Comparison of ENCODE assay signal across 8 cellular contexts in genomic region chr3:100399341-100400071, GRCh38. TPM values are rescaled to one million over a fixed set of nuclear protein-coding genes. Genes with fewer than 3 reads are reported as not detected.
DNase-seq lines count a peak whose midpoint lies in the region; ATAC-seq and TF ChIP-seq lines count a peak whose summit lies in the region.

No MANE protein-coding gene starts in this region.

- peak overlapping the region; percentile 83 to 98 for H3K4me3 ChIP-seq in CD4-positive, alpha-beta memory T cell (ENCODE audit: low read length in 2 of 2)
- H3K4me3 ChIP-seq in endocrine pancreas (ENCODE audit: control insufficient read depth, insufficient read depth, low read length) (peak overlapping the region; percentile 94), neutrophil (ENCODE audit: low read depth in 1 of 2, low read length in 1 of 2) (peak overlapping the region; percentile 68 to 95)

- POLR2A ChIA-PET in CD4-positive, alpha-beta memory T cell (lab: Charles Lee; ENCODE audit: partially characterized antibody) = interaction anchor here (0.7 to 2.8 kb wide), 3 partner anchors 93 to 1277 kb away, joined by 3 to 12 read pairs (median 5); partner anchors contain the start of genes TBC1D23, TMEM45A and ZBTB11

- H3K36me3 ChIP-seq in CD4-positive, alpha-beta memory T cell (ENCODE audit: insufficient read depth, low read length) = no peaks in the 10 kb centered on the region
- H3K36me3 ChIP-seq in endocrine pancreas (ENCODE audit: control insufficient read depth, insufficient read depth, low read length) (no peaks in the 10 kb centered on the region), neutrophil (no peaks in the 10 kb centered on the region)

- H3K9me3 ChIP-seq in CD4-positive, alpha-beta memory T cell (ENCODE audit: control insufficient read depth in 1 of 2, low read length in 2 of 2) = no peaks in the 10 kb centered on the region
- H3K9me3 ChIP-seq in endocrine pancreas (ENCODE audit: control insufficient read depth, low read length) = no peaks in the 10 kb centered on the region
- no peaks in the 10 kb centered on the region for H3K9me3 ChIP-seq in neutrophil

- H3K36me3 Mint-ChIP-seq in CD4-positive, alpha-beta memory T cell = peaks cover 0 to 17% of the 10 kb centered on the region in 2 donors

- H3K27ac Mint-ChIP-seq in CD4-positive, alpha-beta memory T cell = peak overlapping the region; percentile 65 to 95 (median 87)

- peaks cover 60% of the 10 kb centered on the region for H3K4me1 ChIP-seq in CD4-positive, alpha-beta memory T cell (ENCODE audit: insufficient read depth, low read length)
- H3K4me1 ChIP-seq in endocrine pancreas (ENCODE audit: control insufficient read depth, insufficient read depth, low read length) (peaks cover 24% of the 10 kb centered on the region), neutrophil (ENCODE audit: control insufficient read depth in 1 of 2, insufficient read depth in 1 of 2, low read depth in 1 of 2, low read length in 1 of 2) (peaks cover 22 to 24% of the 10 kb centered on the region in 2 experiments)

- H3K9ac ChIP-seq in endocrine pancreas (ENCODE audit: control insufficient read depth, insufficient read depth, low read length) = peak overlapping the region; percentile 86

- CTCF ChIA-PET in CD4-positive, alpha-beta memory T cell (lab: Charles Lee; ENCODE audit: partially characterized antibody) = interaction anchor here (1.4 kb wide), 1 partner anchor 12 kb away, joined by 6 read pairs; no protein-coding TSS in a partner anchor

- H3K27me3 Mint-ChIP-seq in CD4-positive, alpha-beta memory T cell = no peaks in the 10 kb centered on the region

- H3K27me3 ChIP-seq in CD4-positive, alpha-beta memory T cell (ENCODE audit: insufficient read depth, low read length) = no peaks in the 10 kb centered on the region
- H3K27me3 ChIP-seq in endocrine pancreas (ENCODE audit: control insufficient read depth, insufficient read depth, low read length) = no peaks in the 10 kb centered on the region
- no peaks in the 10 kb centered on the region for H3K27me3 ChIP-seq in neutrophil

- intact Hi-C loops in CD4-positive, alpha-beta memory T cell (cut with micrococcal nuclease) = loop anchor here (2.0 kb wide), 4 partner anchors 93 to 1277 kb away; partner anchors contain the start of genes CMSS1, TMEM45A and ZBTB11

- peaks cover 35 to 80% (median 58%) of the 10 kb centered on the region in 4 donors for H3K4me1 Mint-ChIP-seq in CD4-positive, alpha-beta memory T cell

- DNase-seq in CD4-positive, alpha-beta memory T cell = no peak
- DNase-seq in NCI-H82 treated with DMSO at 0.1 percent for 48 hours (lab: John Stamatoyannopoulos, UW; ENCODE audit: unreplicated experiment) (peak; percentile 57), activated gamma-delta T cell (lab: John Stamatoyannopoulos, UW) (no peak), 8988T (no peak)

- TF ChIP-seq CTCF in neutrophil (IDR thresholded peaks at IDR 0.05) = no peak

- ATAC-seq in HG02840 (IDR thresholded peaks at IDR 0.05; ENCODE audit: low FRiP score, unreplicated experiment) (no peak), GM18520 (IDR thresholded peaks at IDR 0.05; ENCODE audit: unreplicated experiment) (no peak)

- peak overlapping the region; percentile 96 to 99 (median 97) for H3K4me3 Mint-ChIP-seq in CD4-positive, alpha-beta memory T cell

- no peaks in the 10 kb centered on the region for H3K9me3 Mint-ChIP-seq in CD4-positive, alpha-beta memory T cell

- H3K27ac ChIP-seq in CD4-positive, alpha-beta memory T cell (ENCODE audit: low read depth, low read length) = no peak overlapping the region
- peak overlapping the region; percentile 87 for H3K27ac ChIP-seq in neutrophil

RNA-seq across cellular contexts. Expression of gene TOMM70, which starts 1.4 kb away (rescaled TPM):
- 10 to 100 TPM; 34.7 to 37.5 TPM for total RNA-seq in CD4-positive, alpha-beta memory T cell
- polyA plus RNA-seq in CD4-positive, alpha-beta memory T cell = 10 to 100 TPM; 16.2 to 21.9 TPM

RNA-seq across cellular contexts. Expression of gene LNP1, which starts 1.8 kb away (rescaled TPM):
- total RNA-seq in CD4-positive, alpha-beta memory T cell = 1 to 10 TPM; 1.8 to 2.2 TPM
- 1 to 10 TPM in 1 of 2 donors, under 1 TPM in 1; 0.61 to 1.6 TPM for polyA plus RNA-seq in CD4-positive, alpha-beta memory T cell
